In genomic region chr5:138753794-138754698, GRCh38 we compare ENCODE assay signal across 1 cellular context.
A peak's percentile ranks its signal among the peaks of the same experiment; 100 is the strongest.
TF ChIP-seq lines count a peak whose summit lies in the region.

No MANE protein-coding gene starts in this region.

TF ChIP-seq in HEK293, 187 proteins besides CTCF, POLR2A, EP300 and RAD21 (continued from another document):
- peak; percentile 78 for TF ChIP-seq ZNF692 (tag by site-specific recombination; IDR thresholded peaks at IDR 0.05)
- TF ChIP-seq ZNF2 (tag by site-specific recombination; IDR thresholded peaks at IDR 0.05): peak; percentile 68; the same call in 1 of the 2 replicates
- peak; percentile 15; the same call in 1 of the 2 replicates for TF ChIP-seq ZNF10 (tag by site-specific recombination; IDR thresholded peaks at IDR 0.05)
- TF ChIP-seq ZBTB44 (tag by site-specific recombination; IDR thresholded peaks at IDR 0.05): peak; percentile 80
- no peak for TF ChIP-seq YY2 (tag by site-specific recombination; IDR thresholded peaks at IDR 0.05)
- peak; percentile 66; the same call in 1 of the 2 replicates for TF ChIP-seq ZNF501 (tag by site-specific recombination; IDR thresholded peaks at IDR 0.05)
- TF ChIP-seq WT1 (tag by site-specific recombination; IDR thresholded peaks at IDR 0.05): peak; percentile 87
- TF ChIP-seq, protein P1, sequence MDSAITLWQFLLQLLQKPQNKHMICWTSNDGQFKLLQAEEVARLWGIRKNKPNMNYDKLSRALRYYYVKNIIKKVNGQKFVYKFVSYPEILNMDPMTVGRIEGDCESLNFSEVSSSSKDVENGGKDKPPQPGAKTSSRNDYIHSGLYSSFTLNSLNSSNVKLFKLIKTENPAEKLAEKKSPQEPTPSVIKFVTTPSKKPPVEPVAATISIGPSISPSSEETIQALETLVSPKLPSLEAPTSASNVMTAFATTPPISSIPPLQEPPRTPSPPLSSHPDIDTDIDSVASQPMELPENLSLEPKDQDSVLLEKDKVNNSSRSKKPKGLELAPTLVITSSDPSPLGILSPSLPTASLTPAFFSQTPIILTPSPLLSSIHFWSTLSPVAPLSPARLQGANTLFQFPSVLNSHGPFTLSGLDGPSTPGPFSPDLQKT (IDR thresholded peaks at IDR 0.05; ENCODE audit: borderline replicate concordance, low read depth, low read length): no peak
- peak; percentile 96 for TF ChIP-seq SCRT2 (tag by site-specific recombination; IDR thresholded peaks at IDR 0.05)
- TF ChIP-seq ZNF654 (tag by site-specific recombination; IDR thresholded peaks at IDR 0.05; ENCODE audit: low read depth): no peak
- TF ChIP-seq, protein P2, sequence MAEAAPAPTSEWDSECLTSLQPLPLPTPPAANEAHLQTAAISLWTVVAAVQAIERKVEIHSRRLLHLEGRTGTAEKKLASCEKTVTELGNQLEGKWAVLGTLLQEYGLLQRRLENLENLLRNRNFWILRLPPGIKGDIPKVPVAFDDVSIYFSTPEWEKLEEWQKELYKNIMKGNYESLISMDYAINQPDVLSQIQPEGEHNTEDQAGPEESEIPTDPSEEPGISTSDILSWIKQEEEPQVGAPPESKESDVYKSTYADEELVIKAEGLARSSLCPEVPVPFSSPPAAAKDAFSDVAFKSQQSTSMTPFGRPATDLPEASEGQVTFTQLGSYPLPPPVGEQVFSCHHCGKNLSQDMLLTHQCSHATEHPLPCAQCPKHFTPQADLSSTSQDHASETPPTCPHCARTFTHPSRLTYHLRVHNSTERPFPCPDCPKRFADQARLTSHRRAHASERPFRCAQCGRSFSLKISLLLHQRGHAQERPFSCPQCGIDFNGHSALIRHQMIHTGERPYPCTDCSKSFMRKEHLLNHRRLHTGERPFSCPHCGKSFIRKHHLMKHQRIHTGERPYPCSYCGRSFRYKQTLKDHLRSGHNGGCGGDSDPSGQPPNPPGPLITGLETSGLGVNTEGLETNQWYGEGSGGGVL (tag by site-specific recombination; IDR thresholded peaks at IDR 0.05): peak; percentile 54
- TF ChIP-seq ZNF660 (tag by site-specific recombination; IDR thresholded peaks at IDR 0.05): no peak
- TF ChIP-seq ZBTB21 (tag by site-specific recombination; IDR thresholded peaks at IDR 0.05): peak; percentile 38; the same call in 1 of the 2 replicates
- no peak for TF ChIP-seq ZNF626 (tag by site-specific recombination; IDR thresholded peaks at IDR 0.05)
- TF ChIP-seq KLF9 (tag by site-specific recombination; IDR thresholded peaks at IDR 0.05; ENCODE audit: low read depth): no peak; the same call in 1 of the 2 replicates
- TF ChIP-seq, protein P3, sequence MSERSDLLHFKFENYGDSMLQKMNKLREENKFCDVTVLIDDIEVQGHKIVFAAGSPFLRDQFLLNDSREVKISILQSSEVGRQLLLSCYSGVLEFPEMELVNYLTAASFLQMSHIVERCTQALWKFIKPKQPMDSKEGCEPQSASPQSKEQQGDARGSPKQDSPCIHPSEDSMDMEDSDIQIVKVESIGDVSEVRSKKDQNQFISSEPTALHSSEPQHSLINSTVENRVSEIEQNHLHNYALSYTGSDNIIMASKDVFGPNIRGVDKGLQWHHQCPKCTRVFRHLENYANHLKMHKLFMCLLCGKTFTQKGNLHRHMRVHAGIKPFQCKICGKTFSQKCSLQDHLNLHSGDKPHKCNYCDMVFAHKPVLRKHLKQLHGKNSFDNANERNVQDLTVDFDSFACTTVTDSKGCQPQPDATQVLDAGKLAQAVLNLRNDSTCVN (tag by site-specific recombination; optimal IDR thresholded peaks at IDR 0.05): peak; percentile 75
- peak; percentile 50; the same call in 1 of the 2 replicates for TF ChIP-seq ZSCAN23 (tag by site-specific recombination; IDR thresholded peaks at IDR 0.05)
- peak; percentile 27; the same call in 1 of the 2 replicates for TF ChIP-seq ZNF184 (tag by site-specific recombination; IDR thresholded peaks at IDR 0.05)
- TF ChIP-seq ZFP37 (tag by site-specific recombination; IDR thresholded peaks at IDR 0.05): peak; percentile 27; the same call in 1 of the 2 replicates
- TF ChIP-seq, protein P4, sequence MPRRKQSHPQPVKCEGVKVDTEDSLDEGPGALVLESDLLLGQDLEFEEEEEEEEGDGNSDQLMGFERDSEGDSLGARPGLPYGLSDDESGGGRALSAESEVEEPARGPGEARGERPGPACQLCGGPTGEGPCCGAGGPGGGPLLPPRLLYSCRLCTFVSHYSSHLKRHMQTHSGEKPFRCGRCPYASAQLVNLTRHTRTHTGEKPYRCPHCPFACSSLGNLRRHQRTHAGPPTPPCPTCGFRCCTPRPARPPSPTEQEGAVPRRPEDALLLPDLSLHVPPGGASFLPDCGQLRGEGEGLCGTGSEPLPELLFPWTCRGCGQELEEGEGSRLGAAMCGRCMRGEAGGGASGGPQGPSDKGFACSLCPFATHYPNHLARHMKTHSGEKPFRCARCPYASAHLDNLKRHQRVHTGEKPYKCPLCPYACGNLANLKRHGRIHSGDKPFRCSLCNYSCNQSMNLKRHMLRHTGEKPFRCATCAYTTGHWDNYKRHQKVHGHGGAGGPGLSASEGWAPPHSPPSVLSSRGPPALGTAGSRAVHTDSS (tag by site-specific recombination; IDR thresholded peaks at IDR 0.05): no peak
- TF ChIP-seq KLF10 (tag by site-specific recombination; IDR thresholded peaks at IDR 0.05): peak; percentile 56
- peak; percentile 71 for TF ChIP-seq SP2 (tag by site-specific recombination; IDR thresholded peaks at IDR 0.05)
- TF ChIP-seq KLF17 (tag by site-specific recombination; IDR thresholded peaks at IDR 0.05): peak; percentile 91
- peak; percentile 45 for TF ChIP-seq GLIS1 (tag by site-specific recombination; IDR thresholded peaks at IDR 0.05)
- no peak for TF ChIP-seq TCF7L2 (IDR thresholded peaks at IDR 0.05; ENCODE audit: borderline replicate concordance, low read depth, low read length)
- TF ChIP-seq ZNF529 (tag by site-specific recombination; IDR thresholded peaks at IDR 0.05; ENCODE audit: insufficient replicate concordance): no peak
- TF ChIP-seq ZIC2 (tag by site-specific recombination; IDR thresholded peaks at IDR 0.05): peak; percentile 81
- TF ChIP-seq ZNF174 (tag by site-specific recombination; IDR thresholded peaks at IDR 0.05): no peak
- TF ChIP-seq ZNF580 (tag by site-specific recombination; IDR thresholded peaks at IDR 0.05): no peak
- peak; percentile 97 for TF ChIP-seq ZNF335 (tag by site-specific recombination; conservative IDR thresholded peaks at IDR 0.05)
- TF ChIP-seq ZNF548 (tag by site-specific recombination; IDR thresholded peaks at IDR 0.05): no peak
- peak; percentile 10; the same call in 1 of the 2 replicates for TF ChIP-seq FEZF1 (tag by site-specific recombination; IDR thresholded peaks at IDR 0.05)
- TF ChIP-seq ZNF394 (tag by site-specific recombination; IDR thresholded peaks at IDR 0.05; ENCODE audit: borderline replicate concordance): peak; percentile 63; the same call in 1 of the 2 replicates
